Comparison of ENCODE assay signal across 1 cellular context in the genomic region with DNA sequence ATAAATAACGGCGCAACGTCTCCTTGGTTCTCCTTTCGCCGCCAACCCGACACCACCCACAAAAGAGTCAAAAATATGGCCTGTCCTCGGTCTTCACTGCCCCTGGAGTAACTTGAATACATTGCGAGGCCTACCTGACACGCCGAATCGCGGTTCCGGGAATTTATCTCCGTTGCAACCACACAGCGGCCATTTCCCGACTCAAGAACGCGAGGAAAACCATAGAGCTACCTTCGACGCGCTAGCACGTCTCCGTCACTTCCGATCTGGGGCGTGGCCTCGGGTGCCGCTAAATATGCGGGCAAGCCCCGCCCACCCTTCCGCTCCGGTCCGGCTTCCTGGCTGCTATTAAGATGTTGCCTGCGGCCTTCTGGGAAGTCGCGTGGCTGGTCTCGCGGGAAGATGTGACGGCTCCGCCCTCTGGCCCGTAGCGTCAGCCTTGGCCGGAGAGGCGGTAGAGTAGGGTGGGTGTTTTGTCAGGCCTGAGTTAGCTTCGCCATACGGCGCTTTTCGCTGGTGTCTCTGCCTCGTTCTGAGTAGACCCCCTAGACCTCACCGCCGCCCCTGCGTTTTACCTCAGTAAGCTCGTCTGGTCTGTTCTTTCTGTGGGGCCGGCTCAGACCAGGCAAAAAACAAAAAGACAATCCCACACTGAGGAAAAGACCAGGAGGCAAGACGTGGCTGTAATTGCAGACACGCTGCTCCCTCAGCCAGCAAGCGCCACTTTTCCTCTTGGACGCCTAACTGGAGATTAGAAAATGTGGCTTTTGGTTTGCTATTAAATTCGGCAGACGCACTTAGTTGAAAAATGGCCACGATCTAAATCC.
TF ChIP-seq lines count a peak whose summit lies in the region.

A gene with protein sequence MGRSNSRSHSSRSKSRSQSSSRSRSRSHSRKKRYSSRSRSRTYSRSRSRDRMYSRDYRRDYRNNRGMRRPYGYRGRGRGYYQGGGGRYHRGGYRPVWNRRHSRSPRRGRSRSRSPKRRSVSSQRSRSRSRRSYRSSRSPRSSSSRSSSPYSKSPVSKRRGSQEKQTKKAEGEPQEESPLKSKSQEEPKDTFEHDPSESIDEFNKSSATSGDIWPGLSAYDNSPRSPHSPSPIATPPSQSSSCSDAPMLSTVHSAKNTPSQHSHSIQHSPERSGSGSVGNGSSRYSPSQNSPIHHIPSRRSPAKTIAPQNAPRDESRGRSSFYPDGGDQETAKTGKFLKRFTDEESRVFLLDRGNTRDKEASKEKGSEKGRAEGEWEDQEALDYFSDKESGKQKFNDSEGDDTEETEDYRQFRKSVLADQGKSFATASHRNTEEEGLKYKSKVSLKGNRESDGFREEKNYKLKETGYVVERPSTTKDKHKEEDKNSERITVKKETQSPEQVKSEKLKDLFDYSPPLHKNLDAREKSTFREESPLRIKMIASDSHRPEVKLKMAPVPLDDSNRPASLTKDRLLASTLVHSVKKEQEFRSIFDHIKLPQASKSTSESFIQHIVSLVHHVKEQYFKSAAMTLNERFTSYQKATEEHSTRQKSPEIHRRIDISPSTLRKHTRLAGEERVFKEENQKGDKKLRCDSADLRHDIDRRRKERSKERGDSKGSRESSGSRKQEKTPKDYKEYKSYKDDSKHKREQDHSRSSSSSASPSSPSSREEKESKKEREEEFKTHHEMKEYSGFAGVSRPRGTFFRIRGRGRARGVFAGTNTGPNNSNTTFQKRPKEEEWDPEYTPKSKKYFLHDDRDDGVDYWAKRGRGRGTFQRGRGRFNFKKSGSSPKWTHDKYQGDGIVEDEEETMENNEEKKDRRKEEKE (minus strand): TSS at position 268 of the 827 bp plus-strand sequence. CDS start 9,980 bp downstream, outside the sequence.

TF ChIP-seq in HepG2, 621 proteins besides CTCF, POLR2A, EP300 and RAD21 (continued from another document):
- TF ChIP-seq, protein P1, sequence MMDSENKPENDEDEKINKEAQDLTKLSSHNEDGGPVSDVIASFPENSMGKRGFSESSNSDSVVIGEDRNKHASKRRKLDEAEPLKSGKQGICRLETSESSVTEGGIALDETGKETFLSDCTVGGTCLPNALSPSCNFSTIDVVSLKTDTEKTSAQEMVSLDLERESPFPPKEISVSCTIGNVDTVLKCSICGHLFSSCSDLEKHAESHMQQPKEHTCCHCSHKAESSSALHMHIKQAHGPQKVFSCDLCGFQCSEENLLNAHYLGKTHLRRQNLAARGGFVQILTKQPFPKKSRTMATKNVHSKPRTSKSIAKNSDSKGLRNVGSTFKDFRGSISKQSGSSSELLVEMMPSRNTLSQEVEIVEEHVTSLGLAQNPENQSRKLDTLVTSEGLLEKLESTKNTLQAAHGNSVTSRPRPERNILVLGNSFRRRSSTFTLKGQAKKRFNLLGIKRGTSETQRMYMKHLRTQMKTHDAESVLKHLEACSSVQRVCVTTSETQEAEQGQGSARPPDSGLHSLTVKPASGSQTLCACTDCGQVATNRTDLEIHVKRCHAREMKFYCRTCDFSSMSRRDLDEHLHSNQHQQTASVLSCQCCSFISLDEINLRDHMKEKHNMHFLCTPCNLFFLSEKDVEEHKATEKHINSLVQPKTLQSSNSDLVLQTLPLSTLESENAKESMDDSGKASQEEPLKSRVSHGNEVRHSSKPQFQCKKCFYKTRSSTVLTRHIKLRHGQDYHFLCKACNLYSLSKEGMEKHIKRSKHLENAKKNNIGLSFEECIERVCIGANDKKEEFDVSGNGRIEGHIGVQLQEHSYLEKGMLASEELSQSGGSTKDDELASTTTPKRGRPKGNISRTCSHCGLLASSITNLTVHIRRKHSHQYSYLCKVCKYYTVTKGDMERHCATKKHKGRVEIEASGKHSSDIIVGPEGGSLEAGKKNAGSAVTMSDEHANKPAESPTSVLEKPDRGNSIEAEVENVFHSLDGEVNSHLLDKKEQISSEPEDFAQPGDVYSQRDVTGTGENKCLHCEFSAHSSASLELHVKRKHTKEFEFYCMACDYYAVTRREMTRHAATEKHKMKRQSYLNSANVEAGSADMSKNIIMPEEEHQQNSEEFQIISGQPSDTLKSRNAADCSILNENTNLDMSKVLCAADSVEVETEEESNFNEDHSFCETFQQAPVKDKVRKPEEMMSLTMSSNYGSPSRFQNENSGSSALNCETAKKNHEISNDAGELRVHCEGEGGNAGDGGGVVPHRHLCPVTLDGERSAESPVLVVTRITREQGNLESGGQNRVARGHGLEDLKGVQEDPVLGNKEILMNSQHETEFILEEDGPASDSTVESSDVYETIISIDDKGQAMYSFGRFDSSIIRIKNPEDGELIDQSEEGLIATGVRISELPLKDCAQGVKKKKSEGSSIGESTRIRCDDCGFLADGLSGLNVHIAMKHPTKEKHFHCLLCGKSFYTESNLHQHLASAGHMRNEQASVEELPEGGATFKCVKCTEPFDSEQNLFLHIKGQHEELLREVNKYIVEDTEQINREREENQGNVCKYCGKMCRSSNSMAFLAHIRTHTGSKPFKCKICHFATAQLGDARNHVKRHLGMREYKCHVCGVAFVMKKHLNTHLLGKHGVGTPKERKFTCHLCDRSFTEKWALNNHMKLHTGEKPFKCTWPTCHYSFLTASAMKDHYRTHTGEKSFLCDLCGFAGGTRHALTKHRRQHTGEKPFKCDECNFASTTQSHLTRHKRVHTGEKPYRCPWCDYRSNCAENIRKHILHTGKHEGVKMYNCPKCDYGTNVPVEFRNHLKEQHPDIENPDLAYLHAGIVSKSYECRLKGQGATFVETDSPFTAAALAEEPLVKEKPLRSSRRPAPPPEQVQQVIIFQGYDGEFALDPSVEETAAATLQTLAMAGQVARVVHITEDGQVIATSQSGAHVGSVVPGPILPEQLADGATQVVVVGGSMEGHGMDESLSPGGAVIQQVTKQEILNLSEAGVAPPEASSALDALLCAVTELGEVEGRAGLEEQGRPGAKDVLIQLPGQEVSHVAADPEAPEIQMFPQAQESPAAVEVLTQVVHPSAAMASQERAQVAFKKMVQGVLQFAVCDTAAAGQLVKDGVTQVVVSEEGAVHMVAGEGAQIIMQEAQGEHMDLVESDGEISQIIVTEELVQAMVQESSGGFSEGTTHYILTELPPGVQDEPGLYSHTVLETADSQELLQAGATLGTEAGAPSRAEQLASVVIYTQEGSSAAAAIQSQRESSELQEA (CRISPR knock-in tag; IDR thresholded peaks at IDR 0.05; ENCODE audit: not compliant biosample characterization): peak; percentile 93
- no peak for TF ChIP-seq STAT5B (CRISPR knock-in tag; IDR thresholded peaks at IDR 0.05)
- TF ChIP-seq, protein P2, sequence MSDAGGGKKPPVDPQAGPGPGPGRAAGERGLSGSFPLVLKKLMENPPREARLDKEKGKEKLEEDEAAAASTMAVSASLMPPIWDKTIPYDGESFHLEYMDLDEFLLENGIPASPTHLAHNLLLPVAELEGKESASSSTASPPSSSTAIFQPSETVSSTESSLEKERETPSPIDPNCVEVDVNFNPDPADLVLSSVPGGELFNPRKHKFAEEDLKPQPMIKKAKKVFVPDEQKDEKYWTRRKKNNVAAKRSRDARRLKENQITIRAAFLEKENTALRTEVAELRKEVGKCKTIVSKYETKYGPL (CRISPR knock-in tag; IDR thresholded peaks at IDR 0.05): peak; percentile 30
- no peak for TF ChIP-seq ZNF180 (CRISPR knock-in tag; IDR thresholded peaks at IDR 0.05; ENCODE audit: borderline replicate concordance, low read depth)
